1 cellular context compared by ENCODE assay signal in the genomic region with DNA sequence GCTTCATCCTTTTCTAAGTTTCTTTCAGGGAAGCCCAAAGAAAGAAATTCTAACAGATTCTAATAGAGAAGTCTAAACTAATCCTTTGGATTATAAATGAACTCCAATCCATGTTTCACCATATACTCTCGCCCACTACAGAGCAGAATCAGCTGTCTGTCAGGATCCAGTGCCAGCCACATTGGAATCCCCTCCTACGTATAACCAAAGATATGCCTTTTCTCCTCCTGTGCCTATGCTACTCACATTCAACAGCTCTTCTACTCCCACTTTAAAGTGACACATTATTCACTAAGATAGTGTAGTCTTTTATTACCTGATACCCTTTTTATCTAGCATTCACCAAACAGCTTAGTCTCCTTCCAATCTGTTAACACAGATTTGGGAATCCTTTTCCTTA.
TF ChIP-seq lines count a peak whose summit lies in the region.

No MANE protein-coding gene starts in this region.

TF ChIP-seq in HepG2, 621 proteins besides CTCF, POLR2A, EP300 and RAD21:
- TF ChIP-seq FOSL2 (CRISPR knock-in tag; IDR thresholded peaks at IDR 0.05) (no peak), RBM22 (optimal IDR thresholded peaks at IDR 0.05; ENCODE audit: low read length) (no peak), FOXA1 (IDR thresholded peaks at IDR 0.05) (no peak), FOXA1 (CRISPR knock-in tag; IDR thresholded peaks at IDR 0.05) (no peak), TAF1 (CRISPR knock-in tag; IDR thresholded peaks at IDR 0.05) (no peak), HHEX (CRISPR knock-in tag; IDR thresholded peaks at IDR 0.05) (no peak), NFYB (CRISPR knock-in tag; IDR thresholded peaks at IDR 0.05) (no peak), ZC3H13 (CRISPR knock-in tag; IDR thresholded peaks at IDR 0.05) (no peak)
- TF ChIP-seq, protein P1, sequence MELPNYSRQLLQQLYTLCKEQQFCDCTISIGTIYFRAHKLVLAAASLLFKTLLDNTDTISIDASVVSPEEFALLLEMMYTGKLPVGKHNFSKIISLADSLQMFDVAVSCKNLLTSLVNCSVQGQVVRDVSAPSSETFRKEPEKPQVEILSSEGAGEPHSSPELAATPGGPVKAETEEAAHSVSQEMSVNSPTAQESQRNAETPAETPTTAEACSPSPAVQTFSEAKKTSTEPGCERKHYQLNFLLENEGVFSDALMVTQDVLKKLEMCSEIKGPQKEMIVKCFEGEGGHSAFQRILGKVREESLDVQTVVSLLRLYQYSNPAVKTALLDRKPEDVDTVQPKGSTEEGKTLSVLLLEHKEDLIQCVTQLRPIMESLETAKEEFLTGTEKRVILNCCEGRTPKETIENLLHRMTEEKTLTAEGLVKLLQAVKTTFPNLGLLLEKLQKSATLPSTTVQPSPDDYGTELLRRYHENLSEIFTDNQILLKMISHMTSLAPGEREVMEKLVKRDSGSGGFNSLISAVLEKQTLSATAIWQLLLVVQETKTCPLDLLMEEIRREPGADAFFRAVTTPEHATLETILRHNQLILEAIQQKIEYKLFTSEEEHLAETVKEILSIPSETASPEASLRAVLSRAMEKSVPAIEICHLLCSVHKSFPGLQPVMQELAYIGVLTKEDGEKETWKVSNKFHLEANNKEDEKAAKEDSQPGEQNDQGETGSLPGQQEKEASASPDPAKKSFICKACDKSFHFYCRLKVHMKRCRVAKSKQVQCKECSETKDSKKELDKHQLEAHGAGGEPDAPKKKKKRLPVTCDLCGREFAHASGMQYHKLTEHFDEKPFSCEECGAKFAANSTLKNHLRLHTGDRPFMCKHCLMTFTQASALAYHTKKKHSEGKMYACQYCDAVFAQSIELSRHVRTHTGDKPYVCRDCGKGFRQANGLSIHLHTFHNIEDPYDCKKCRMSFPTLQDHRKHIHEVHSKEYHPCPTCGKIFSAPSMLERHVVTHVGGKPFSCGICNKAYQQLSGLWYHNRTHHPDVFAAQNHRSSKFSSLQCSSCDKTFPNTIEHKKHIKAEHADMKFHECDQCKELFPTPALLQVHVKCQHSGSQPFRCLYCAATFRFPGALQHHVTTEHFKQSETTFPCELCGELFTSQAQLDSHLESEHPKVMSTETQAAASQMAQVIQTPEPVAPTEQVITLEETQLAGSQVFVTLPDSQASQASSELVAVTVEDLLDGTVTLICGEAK (IDR thresholded peaks at IDR 0.05), result no peak
- TF ChIP-seq, protein P1 (CRISPR knock-in tag; IDR thresholded peaks at IDR 0.05), result no peak
